ENCODE assay signal across 8 cellular contexts in genomic region chr19:2819540-2820111, GRCh38.
DNase-seq lines count a peak whose midpoint lies in the region; ATAC-seq and TF ChIP-seq lines count a peak whose summit lies in the region.

Gene ZNF554, plus strand, starts transcription at chr19:2819868. Its CDS starts 204 bp downstream, at chr19:2820072.

- DNase-seq in AG10803 (ENCODE audit: low read depth) (peak; percentile 93), NCI-H226 (peak; percentile 85), islet precursor cell (peak; percentile 97)
- DNase-seq in activated CD4-positive, CD25-positive, alpha-beta regulatory T cell (lab: John Stamatoyannopoulos, UW) = peak; percentile 97 to 98 (median 98)
- DNase-seq in central memory CD8-positive, alpha-beta T cell (ENCODE audit: low spot score in 2 of 2) = peak; percentile 94 to 97
- peak; percentile 100 for DNase-seq in stimulated activated CD4-positive, alpha-beta T cell treated with anti-CD3 and anti-CD28 coated beads, Interleukin-12 subunit alpha, Interleukin-12 subunit beta, amount 100 ng/mL, for 4 hours

- peak; percentile 88 for ATAC-seq in GM19023 (IDR thresholded peaks at IDR 0.05; ENCODE audit: unreplicated experiment)
- peak; percentile 87 for ATAC-seq in HG03280 (IDR thresholded peaks at IDR 0.05; ENCODE audit: unreplicated experiment)
- ATAC-seq in central memory CD8-positive, alpha-beta T cell (replicated peaks; ENCODE audit: extremely low read depth, poor library complexity, severe bottlenecking) = peak; percentile 98

- H3K4me3 ChIP-seq in AG10803 (ENCODE audit: low read length) = peak within 1 kb of the TSS; percentile 77

- TF ChIP-seq CTCF in AG10803 (conservative IDR thresholded peaks at IDR 0.05; ENCODE audit: low read length) = peak; percentile 90

- H3K4me3 Mint-ChIP-seq in central memory CD8-positive, alpha-beta T cell = peak within 1 kb of the TSS; percentile 81

- peak within 1 kb of the TSS; percentile 49 for H3K27ac Mint-ChIP-seq in central memory CD8-positive, alpha-beta T cell (ENCODE audit: low read depth)

- H3K9me3 Mint-ChIP-seq in central memory CD8-positive, alpha-beta T cell = no peaks in the 10 kb centered on the region

- H3K36me3 Mint-ChIP-seq in central memory CD8-positive, alpha-beta T cell (ENCODE audit: insufficient read depth) = peaks cover 5% of the 10 kb centered on the region

- H3K27me3 Mint-ChIP-seq in central memory CD8-positive, alpha-beta T cell = no peaks in the 10 kb centered on the region

- H3K4me1 Mint-ChIP-seq in central memory CD8-positive, alpha-beta T cell = peaks cover 5% of the 10 kb centered on the region

Comparison
In these comparisons a context has a peak if more than half of its experiments do, and no peak if none do; other contexts are left out.
1. Peak in every context shown above with its lines: DNase-seq, ATAC-seq and H3K4me3 ChIP-seq.